32 cellular contexts compared by ENCODE assay signal in genomic region chr18:8893628-8894231, GRCh38.
"Had no signal": no experiment of that assay in that cellular context is flagged by ENCODE, and none has a peak within 500 bp of the region (broad histone marks: within the 10 kb centered on the region; RNA-seq: fewer than 3 reads in every experiment).

No MANE protein-coding gene starts in this region.

- DNase-seq: activated CD4-positive, alpha-beta T cell treated with anti-CD3 and anti-CD28 coated beads for 1 hour; activated CD4-positive, alpha-beta T cell treated with anti-CD3 and anti-CD28 coated beads for 48 hours; activated CD4-positive, CD25-positive, alpha-beta regulatory T cell; activated CD8-positive, alpha-beta T cell treated with anti-CD3 and anti-CD28 coated beads for 36 hours; activated effector memory CD4-positive, alpha-beta T cell treated with anti-CD3 and anti-CD28 coated beads, Interleukin-2, amount 50 U/mL, for 16 hours; activated naive CD4-positive, alpha-beta T cell; activated naive CD4-positive, alpha-beta T cell treated with anti-CD3 and anti-CD28 coated beads, Interleukin-2, amount 50 U/mL, for 16 hours; activated naive CD8-positive, alpha-beta T cell treated with anti-CD3 and anti-CD28 coated beads for 36 hours; activated T-cell treated with anti-CD3 and anti-CD28 coated beads, Interleukin-2, amount 50 U/mL, for 1 hour; activated T-cell treated with anti-CD3 and anti-CD28 coated beads, Interleukin-2, amount 50 U/mL, for 72 hours; amniotic stem cell; aorta; brain microvascular endothelial cell; central memory CD4-positive, alpha-beta T cell; Karpas-422; MG63; NCI-H1048; NCI-H1105 treated with DMSO at 0.1 percent for 48 hours; NCI-H1436; NCI-H1694; NCI-H2029; NCI-H446; NCI-H510A treated with DMSO at 0.1 percent for 48 hours; NCI-H526 treated with DMSO at 0.1 percent for 48 hours; NCI-H774; SHP77; SJCRH30; T1000; WERI-Rb-1 had no signal

- H3K27ac ChIP-seq: brain microvascular endothelial cell, SJCRH30, SK-N-MC, WERI-Rb-1 had no signal

- H3K9me3 ChIP-seq: SJCRH30 had no signal

- H3K4me3 Mint-ChIP-seq: activated CD8-positive, alpha-beta T cell treated with anti-CD3 and anti-CD28 coated beads for 36 hours; activated naive CD8-positive, alpha-beta T cell treated with anti-CD3 and anti-CD28 coated beads for 36 hours; activated T-cell treated with anti-CD3 and anti-CD28 coated beads, Interleukin-2, amount 50 U/mL, for 72 hours; activated T-helper 17 cell treated with anti-CD3 and anti-CD28 coated beads, Interleukin-2, amount 50 U/mL, for 72 hours had no signal

- H3K27me3 ChIP-seq: brain microvascular endothelial cell, MG63, SJCRH30 had no signal

- H3K4me3 ChIP-seq: MG63, SJCRH30, SK-N-MC had no signal

- H3K36me3 Mint-ChIP-seq: activated naive CD8-positive, alpha-beta T cell treated with anti-CD3 and anti-CD28 coated beads for 36 hours had no signal

- H3K36me3 ChIP-seq: brain microvascular endothelial cell, MG63, SJCRH30, WERI-Rb-1 had no signal

- H3K4me1 Mint-ChIP-seq: activated naive CD8-positive, alpha-beta T cell treated with anti-CD3 and anti-CD28 coated beads for 36 hours; activated T-helper 17 cell treated with anti-CD3 and anti-CD28 coated beads, Interleukin-2, amount 50 U/mL, for 72 hours had no signal

- ATAC-seq: activated CD8-positive, alpha-beta T cell treated with anti-CD3 and anti-CD28 coated beads for 36 hours; activated T-cell treated with anti-CD3 and anti-CD28 coated beads, Interleukin-2, amount 50 U/mL, for 72 hours; activated T-helper 17 cell treated with anti-CD3 and anti-CD28 coated beads, Interleukin-2, amount 50 U/mL, for 72 hours; Panc1 had no signal

- H3K27me3 Mint-ChIP-seq: activated CD8-positive, alpha-beta T cell treated with anti-CD3 and anti-CD28 coated beads for 36 hours had no signal

- H3K27ac Mint-ChIP-seq: activated CD8-positive, alpha-beta T cell treated with anti-CD3 and anti-CD28 coated beads for 36 hours; activated naive CD8-positive, alpha-beta T cell treated with anti-CD3 and anti-CD28 coated beads for 36 hours; activated T-cell treated with anti-CD3 and anti-CD28 coated beads, Interleukin-2, amount 50 U/mL, for 72 hours; activated T-helper 17 cell treated with anti-CD3 and anti-CD28 coated beads, Interleukin-2, amount 50 U/mL, for 72 hours had no signal
